ENCODE assay signal across 19 cellular contexts in genomic region chr3:73401616-73402265, GRCh38.
DNase-seq lines count a peak whose midpoint lies in the region; ATAC-seq, FAIRE-seq and TF ChIP-seq lines count a peak whose summit lies in the region.
"Had no signal": no experiment of that assay in that cellular context is flagged by ENCODE, and none has a peak within 500 bp of the region (broad histone marks: within the 10 kb centered on the region; RNA-seq: fewer than 3 reads in every experiment).

No MANE protein-coding gene starts in this region.

- peaks cover 38% of the 10 kb centered on the region for H3K4me1 Mint-ChIP-seq in neural crest cell
- H3K4me1 Mint-ChIP-seq: central memory CD8-positive, alpha-beta T cell had no signal

- ATAC-seq in Right ventricle myocardium inferior (peak; percentile 86), left cardiac atrium (peak; percentile 56 to 69), GM21360 (IDR thresholded peaks at IDR 0.05; ENCODE audit: unreplicated experiment) (no peak)
- ATAC-seq: A549; activated CD8-positive, alpha-beta T cell treated with anti-CD3 and anti-CD28 coated beads, Interleukin-2, amount 10 ng/mL, durations not matched to agents 7 days and 5 days; gastrocnemius medialis; Panc1 had no signal

- H3K9me3 ChIP-seq in right atrium auricular region = no peaks in the 10 kb centered on the region
- H3K9me3 ChIP-seq in vagina = no peaks in the 10 kb centered on the region
- H3K9me3 ChIP-seq: A549, gastrocnemius medialis had no signal

- peak overlapping the region in 1 of 2 donors; percentile 36 for H3K27ac ChIP-seq in right atrium auricular region
- peak overlapping the region; percentile 57 for H3K27ac ChIP-seq in vagina
- no peak overlapping the region for H3K27ac ChIP-seq in caudate nucleus (ENCODE audit: low read depth, low read length)
- H3K27ac ChIP-seq: A549, gastrocnemius medialis, skin epidermis had no signal

- no peak for TF ChIP-seq POLR2A in vagina (IDR thresholded peaks at IDR 0.05)

- DNase-seq in Right ventricle myocardium inferior (ENCODE audit: missing footprints) (no peak), right atrium auricular region (ENCODE audit: low spot score) (no peak), left cardiac atrium (no peak), neural crest cell (ENCODE audit: low read depth, low spot score) (no peak), vagina (ENCODE audit: extremely low spot score in 2 of 2) (no peak), caudate nucleus (lab: John Stamatoyannopoulos, UW) (no peak), D721Med (ENCODE audit: insufficient read length, low spot score) (no peak)
- DNase-seq: activated CD8-positive, alpha-beta T cell treated with anti-CD3 and anti-CD28 coated beads, Interleukin-2, amount 10 ng/mL, durations not matched to agents 7 days and 5 days; CD4-positive, alpha-beta T cell; gastrocnemius medialis; mesendoderm; MM.1S; NCI-H2107; NCI-H774 had no signal

- H3K36me3 ChIP-seq in right atrium auricular region = no peaks in the 10 kb centered on the region
- H3K36me3 ChIP-seq in vagina = no peaks in the 10 kb centered on the region

- H3K9me3 Mint-ChIP-seq in neural crest cell = no peaks in the 10 kb centered on the region
- H3K9me3 Mint-ChIP-seq: CD4-positive, alpha-beta T cell; central memory CD8-positive, alpha-beta T cell had no signal

- TF ChIP-seq CTCF in right atrium auricular region (IDR thresholded peaks at IDR 0.05) = no peak
- TF ChIP-seq CTCF in neural crest cell (conservative IDR thresholded peaks at IDR 0.05) = no peak
- no peak for TF ChIP-seq CTCF in vagina (IDR thresholded peaks at IDR 0.05)
- TF ChIP-seq CTCF in D721Med (IDR thresholded peaks at IDR 0.05; ENCODE audit: insufficient read depth, missing control alignments) = no peak

- H3K27me3 ChIP-seq in right atrium auricular region (no peaks in the 10 kb centered on the region), vagina (no peaks in the 10 kb centered on the region)
- H3K27me3 ChIP-seq: gastrocnemius medialis had no signal

- H3K4me3 ChIP-seq in right atrium auricular region (no peak overlapping the region), vagina (no peak overlapping the region)
- H3K4me3 ChIP-seq: A549, gastrocnemius medialis, skin epidermis had no signal

- intact Hi-C loops in Right ventricle myocardium inferior (cut with DNase I) (no loop called here), left cardiac atrium (cut with DNase I) (no loop called here), vagina (cut with DNase I) (no loop called here)

- peaks cover 0 to 29% of the 10 kb centered on the region in 2 donors for H3K4me1 ChIP-seq in right atrium auricular region
- H3K4me1 ChIP-seq in vagina = peaks cover 40% of the 10 kb centered on the region
- H3K4me1 ChIP-seq: A549 had no signal

- peaks cover 10% of the 10 kb centered on the region for H3K36me3 Mint-ChIP-seq in neural crest cell (ENCODE audit: low read depth)

- no peak for FAIRE-seq in D721Med (lab: Jason Lieb, UNC)
- FAIRE-seq: A549 had no signal

- H3K27me3 Mint-ChIP-seq in neural crest cell (ENCODE audit: low read depth) = no peaks in the 10 kb centered on the region
- H3K27me3 Mint-ChIP-seq: central memory CD8-positive, alpha-beta T cell had no signal

- H3K27ac Mint-ChIP-seq in neural crest cell (ENCODE audit: unreplicated experiment) = peak overlapping the region; percentile 3
- H3K27ac Mint-ChIP-seq: activated CD8-positive, alpha-beta T cell treated with anti-CD3 and anti-CD28 coated beads, Interleukin-2, amount 10 ng/mL, durations not matched to agents 7 days and 5 days; CD4-positive, alpha-beta T cell had no signal

- H3K4me3 Mint-ChIP-seq in neural crest cell = no peak overlapping the region
- H3K4me3 Mint-ChIP-seq: activated CD8-positive, alpha-beta T cell treated with anti-CD3 and anti-CD28 coated beads, Interleukin-2, amount 10 ng/mL, durations not matched to agents 7 days and 5 days; CD4-positive, alpha-beta T cell; central memory CD8-positive, alpha-beta T cell had no signal
